29 cellular contexts compared by ENCODE assay signal in genomic region chr7:80635533-80635932, GRCh38. TPM values are rescaled to one million over a fixed set of nuclear protein-coding genes. Genes with fewer than 3 reads are reported as not detected.
DNase-seq lines count a peak whose midpoint lies in the region; ATAC-seq, FAIRE-seq and TF ChIP-seq lines count a peak whose summit lies in the region.
"Had no signal": no experiment of that assay in that cellular context is flagged by ENCODE, and none has a peak within 500 bp of the region (broad histone marks: within the 10 kb centered on the region; RNA-seq: fewer than 3 reads in every experiment).

No MANE protein-coding gene starts in this region.

- intact Hi-C loops in pancreas (cut with DNase I): no loop called here

- no peak overlapping the region for H3K4me3 Mint-ChIP-seq in immature natural killer cell
- H3K4me3 Mint-ChIP-seq: activated CD8-positive, alpha-beta T cell treated with anti-CD3 and anti-CD28 coated beads, Interleukin-2, amount 10 ng/mL, durations not matched to agents 7 days and 5 days; CD8-positive, alpha-beta T cell; T-helper 1 cell treated with Interleukin-12 subunit alpha and Interleukin-12 subunit beta and Interleukin-4 antibody, amounts not matched to agents 30 μg/mL and 1 μg/mL, for 36 hours had no signal

- H3K27me3 Mint-ChIP-seq in immature natural killer cell (ENCODE audit: low read depth in 3 of 3): no peaks in the 10 kb centered on the region

- H3K9me3 Mint-ChIP-seq in immature natural killer cell: peaks cover 0 to 20% (median under 1%) of the 10 kb centered on the region in 6 donors
- H3K9me3 Mint-ChIP-seq: CD8-positive, alpha-beta T cell; T-helper 1 cell treated with Interleukin-12 subunit alpha and Interleukin-12 subunit beta and Interleukin-4 antibody, amounts not matched to agents 30 μg/mL and 1 μg/mL, for 36 hours had no signal

- H3K36me3 ChIP-seq in neutrophil (no peaks in the 10 kb centered on the region), pancreas (no peaks in the 10 kb centered on the region)
- H3K36me3 ChIP-seq: brain microvascular endothelial cell, Peyer's patch, thoracic aorta, vagina had no signal

- FAIRE-seq in pancreas (lab: Jason Lieb, UNC): no peak
- FAIRE-seq: GM18507, H1 had no signal

- TF ChIP-seq CTCF in AG09309 (IDR thresholded peaks at IDR 0.05; ENCODE audit: control insufficient read depth, insufficient read depth, low read depth, low read length, missing control alignments) (no peak), neutrophil (IDR thresholded peaks at IDR 0.05) (no peak), omental fat pad (IDR thresholded peaks at IDR 0.05) (no peak), pancreas (IDR thresholded peaks at IDR 0.05) (no peak)

- peak overlapping the region; percentile 72 for H3K27ac ChIP-seq in epithelial cell of prostate
- peak overlapping the region; percentile 79 for H3K27ac ChIP-seq in neutrophil
- H3K27ac ChIP-seq in pancreas: no peak overlapping the region
- H3K27ac ChIP-seq: brain microvascular endothelial cell, Peyer's patch, thoracic aorta, vagina had no signal

- no peaks in the 10 kb centered on the region for H3K36me3 Mint-ChIP-seq in immature natural killer cell
- H3K36me3 Mint-ChIP-seq: CD8-positive, alpha-beta T cell had no signal

- no peak overlapping the region for H3K27ac Mint-ChIP-seq in immature natural killer cell
- H3K27ac Mint-ChIP-seq: activated CD8-positive, alpha-beta T cell treated with anti-CD3 and anti-CD28 coated beads, Interleukin-2, amount 10 ng/mL, durations not matched to agents 7 days and 5 days; CD8-positive, alpha-beta T cell; T-helper 1 cell treated with Interleukin-12 subunit alpha and Interleukin-12 subunit beta and Interleukin-4 antibody, amounts not matched to agents 30 μg/mL and 1 μg/mL, for 36 hours had no signal

- DNase-seq in AG09309 (ENCODE audit: low read depth): peak; percentile 44
- peak; percentile 58 for DNase-seq in EL
- no peak for DNase-seq in epithelial cell of prostate (ENCODE audit: low read depth, low spot score)
- DNase-seq in NCI-H748 treated with DMSO at 0.1 percent for 48 hours (lab: John Stamatoyannopoulos, UW): no peak
- no peak for DNase-seq in omental fat pad (ENCODE audit: low spot score)
- DNase-seq in pancreas: no peak
- DNase-seq in immature natural killer cell: no peak
- DNase-seq: activated CD4-positive, alpha-beta T cell treated with anti-CD3 and anti-CD28 coated beads for 1 hour; activated CD8-positive, alpha-beta T cell treated with anti-CD3 and anti-CD28 coated beads, Interleukin-2, amount 10 ng/mL, durations not matched to agents 7 days and 5 days; activated gamma-delta T cell treated with Interleukin-2 at 50 U/mL for 16 hours; activated T-cell treated with anti-CD3 and anti-CD28 coated beads, Interleukin-2, amount 50 U/mL, for 1 hour; brain microvascular endothelial cell; CD8-positive, alpha-beta T cell; effector CD8-positive, alpha-beta T cell; erythroblast; GDM1; glutamatergic neuron; mesendoderm; NCI-H524 treated with DMSO at 0.1 percent for 48 hours; nucleus accumbens; Peyer's patch; stimulated activated CD4-positive, alpha-beta T cell treated with anti-CD3 and anti-CD28 coated beads, Interleukin-4, amount 100 ng/mL, for 4 hours; stimulated activated naive CD4-positive, alpha-beta T cell treated with Interleukin-2 at 50 U/mL for 16 hours had no signal

- H3K4me1 ChIP-seq in neutrophil (ENCODE audit: control insufficient read depth in 1 of 2, insufficient read depth in 1 of 2, low read depth in 1 of 2, low read length in 1 of 2) (peaks cover 55 to 64% of the 10 kb centered on the region in 2 experiments), pancreas (peaks cover 0 to 5% (median 0%) of the 10 kb centered on the region in 3 donors)
- H3K4me1 ChIP-seq: Peyer's patch had no signal

- H3K9me3 ChIP-seq in neutrophil (no peaks in the 10 kb centered on the region), pancreas (no peaks in the 10 kb centered on the region)
- H3K9me3 ChIP-seq: Peyer's patch, thoracic aorta, vagina had no signal

- no peaks in the 10 kb centered on the region for H3K4me1 Mint-ChIP-seq in immature natural killer cell

- no peak overlapping the region for H3K4me3 ChIP-seq in AG09309 (ENCODE audit: control insufficient read depth, low read depth, low read length)
- H3K4me3 ChIP-seq in neutrophil (ENCODE audit: low read depth in 1 of 2, low read length in 1 of 2): no peak overlapping the region
- no peak overlapping the region for H3K4me3 ChIP-seq in pancreas
- H3K4me3 ChIP-seq: Peyer's patch, thoracic aorta, vagina had no signal

- ATAC-seq in omental fat pad (ENCODE audit: low FRiP score) (no peak), pancreas (no peak)
- ATAC-seq: activated CD8-positive, alpha-beta T cell treated with anti-CD3 and anti-CD28 coated beads, Interleukin-2, amount 10 ng/mL, durations not matched to agents 7 days and 5 days; CD8-positive, alpha-beta T cell had no signal

- H3K27me3 ChIP-seq in neutrophil (no peaks in the 10 kb centered on the region), pancreas (no peaks in the 10 kb centered on the region)
- H3K27me3 ChIP-seq: brain microvascular endothelial cell, Peyer's patch, vagina had no signal

- WGBS in pancreas, 2 donors: 82 to 90% methylated on average over 1 of the region's 1 CpG

RNA-seq across cellular contexts. Expression of gene CD36, which starts 2.9 kb away (rescaled TPM):
- 1,000 to 10,000 TPM in 3 of 4 donors, 100 to 1,000 TPM in 1; 897 to 4,046 (median 2,509) TPM for total RNA-seq in omental fat pad
- 10 to 100 TPM in 5 of 6 donors, 1 to 10 TPM in 1; 9.8 to 18.7 (median 15.5) TPM for total RNA-seq in pancreas
- 10 to 100 TPM; 15.2 to 25.0 TPM for polyA plus RNA-seq in pancreas
- 10 to 100 TPM in 2 of 3 donors, 1 to 10 TPM in 1; 2.0 to 11.4 (median 10.5) TPM for polyA plus RNA-seq in immature natural killer cell
- total RNA-seq: activated CD8-positive, alpha-beta T cell treated with anti-CD3 and anti-CD28 coated beads, Interleukin-2, amount 10 ng/mL, durations not matched to agents 7 days and 5 days had no signal

Comparison
In these comparisons a context has a peak if more than half of its experiments do, and no peak if none do; other contexts are left out.
1. DNase-seq: peak in AG09309 (single experiment) and EL (single experiment); none in epithelial cell of prostate (single experiment), NCI-H748 treated with DMSO at 0.1 percent for 48 hours (single experiment), omental fat pad (single experiment), pancreas (0 of 6) and immature natural killer cell (0 of 3).
2. H3K27ac ChIP-seq: peak in epithelial cell of prostate (single experiment) and neutrophil (single experiment); none in pancreas (0 of 4).
3. RNA of gene CD36, which starts 2.9 kb away (total RNA-seq): 897 to 4,046 TPM in omental fat pad; 9.8 to 18.7 TPM in pancreas; every median in the first group is over 10 times any median in the second.